Comparison of ENCODE assay signal across 1 cellular context in the genomic region with DNA sequence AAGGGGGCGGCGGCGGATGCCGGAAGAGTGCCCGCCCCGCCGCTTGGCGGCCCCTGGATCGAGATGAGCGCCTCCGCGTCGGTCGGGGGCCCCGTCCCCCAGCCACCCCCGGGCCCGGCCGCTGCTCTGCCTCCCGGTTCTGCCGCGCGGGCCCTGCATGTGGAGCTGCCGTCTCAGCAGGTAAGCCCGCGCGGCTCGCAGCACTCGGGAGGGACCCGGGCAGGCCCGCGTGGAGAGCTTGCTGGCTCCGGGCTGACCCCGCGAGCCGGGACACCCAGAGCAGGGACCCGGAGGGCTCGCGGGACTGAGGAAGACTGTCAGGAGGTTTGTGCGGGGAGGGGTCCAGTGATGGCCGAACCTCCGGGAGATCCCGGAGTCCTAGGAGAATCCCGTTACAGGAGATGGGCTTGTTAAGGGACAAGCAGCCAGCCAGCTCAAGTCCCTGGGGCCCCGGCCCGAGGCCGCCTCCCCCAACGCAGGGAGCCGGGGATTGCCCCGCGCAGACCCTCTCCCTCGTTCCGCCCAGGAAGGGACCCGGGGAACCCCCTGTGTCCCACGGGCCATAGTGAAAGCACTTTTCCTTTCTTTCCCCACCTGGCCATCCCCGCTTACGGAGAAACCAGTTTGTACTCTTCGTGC.
A peak's percentile ranks its signal among the peaks of the same experiment; 100 is the strongest.
TF ChIP-seq lines count a peak whose summit lies in the region.

No MANE protein-coding gene starts in this region.

TF ChIP-seq in WTC11, 78 proteins besides CTCF, POLR2A, EP300 and RAD21 (continued from another document):
- TF ChIP-seq TCF7 (CRISPR knock-in tag; IDR thresholded peaks at IDR 0.05; ENCODE audit: low read depth) (0 out of 2 replicates have a peak, but pooled peaks have one; percentile 9), CREM (CRISPR knock-in tag; IDR thresholded peaks at IDR 0.05) (0 out of 2 replicates have a peak, but pooled peaks have one; percentile 22), ETV6 (CRISPR knock-in tag; IDR thresholded peaks at IDR 0.05) (peak; percentile 68)
- TF ChIP-seq, protein P1, sequence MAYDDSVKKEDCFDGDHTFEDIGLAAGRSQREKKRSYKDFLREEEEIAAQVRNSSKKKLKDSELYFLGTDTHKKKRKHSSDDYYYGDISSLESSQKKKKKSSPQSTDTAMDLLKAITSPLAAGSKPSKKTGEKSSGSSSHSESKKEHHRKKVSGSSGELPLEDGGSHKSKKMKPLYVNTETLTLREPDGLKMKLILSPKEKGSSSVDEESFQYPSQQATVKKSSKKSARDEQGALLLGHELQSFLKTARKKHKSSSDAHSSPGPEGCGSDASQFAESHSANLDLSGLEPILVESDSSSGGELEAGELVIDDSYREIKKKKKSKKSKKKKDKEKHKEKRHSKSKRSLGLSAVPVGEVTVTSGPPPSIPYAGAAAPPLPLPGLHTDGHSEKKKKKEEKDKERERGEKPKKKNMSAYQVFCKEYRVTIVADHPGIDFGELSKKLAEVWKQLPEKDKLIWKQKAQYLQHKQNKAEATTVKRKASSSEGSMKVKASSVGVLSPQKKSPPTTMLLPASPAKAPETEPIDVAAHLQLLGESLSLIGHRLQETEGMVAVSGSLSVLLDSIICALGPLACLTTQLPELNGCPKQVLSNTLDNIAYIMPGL (CRISPR knock-in tag; IDR thresholded peaks at IDR 0.05), result peak; percentile 67; the same call in 1 of the 2 replicates
- TF ChIP-seq, protein P2, sequence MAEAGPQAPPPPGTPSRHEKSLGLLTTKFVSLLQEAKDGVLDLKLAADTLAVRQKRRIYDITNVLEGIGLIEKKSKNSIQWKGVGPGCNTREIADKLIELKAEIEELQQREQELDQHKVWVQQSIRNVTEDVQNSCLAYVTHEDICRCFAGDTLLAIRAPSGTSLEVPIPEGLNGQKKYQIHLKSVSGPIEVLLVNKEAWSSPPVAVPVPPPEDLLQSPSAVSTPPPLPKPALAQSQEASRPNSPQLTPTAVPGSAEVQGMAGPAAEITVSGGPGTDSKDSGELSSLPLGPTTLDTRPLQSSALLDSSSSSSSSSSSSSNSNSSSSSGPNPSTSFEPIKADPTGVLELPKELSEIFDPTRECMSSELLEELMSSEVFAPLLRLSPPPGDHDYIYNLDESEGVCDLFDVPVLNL (CRISPR knock-in tag; IDR thresholded peaks at IDR 0.05; ENCODE audit: borderline replicate concordance, low read depth), result no peak
